28 cellular contexts compared by ENCODE assay signal in the genomic region with DNA sequence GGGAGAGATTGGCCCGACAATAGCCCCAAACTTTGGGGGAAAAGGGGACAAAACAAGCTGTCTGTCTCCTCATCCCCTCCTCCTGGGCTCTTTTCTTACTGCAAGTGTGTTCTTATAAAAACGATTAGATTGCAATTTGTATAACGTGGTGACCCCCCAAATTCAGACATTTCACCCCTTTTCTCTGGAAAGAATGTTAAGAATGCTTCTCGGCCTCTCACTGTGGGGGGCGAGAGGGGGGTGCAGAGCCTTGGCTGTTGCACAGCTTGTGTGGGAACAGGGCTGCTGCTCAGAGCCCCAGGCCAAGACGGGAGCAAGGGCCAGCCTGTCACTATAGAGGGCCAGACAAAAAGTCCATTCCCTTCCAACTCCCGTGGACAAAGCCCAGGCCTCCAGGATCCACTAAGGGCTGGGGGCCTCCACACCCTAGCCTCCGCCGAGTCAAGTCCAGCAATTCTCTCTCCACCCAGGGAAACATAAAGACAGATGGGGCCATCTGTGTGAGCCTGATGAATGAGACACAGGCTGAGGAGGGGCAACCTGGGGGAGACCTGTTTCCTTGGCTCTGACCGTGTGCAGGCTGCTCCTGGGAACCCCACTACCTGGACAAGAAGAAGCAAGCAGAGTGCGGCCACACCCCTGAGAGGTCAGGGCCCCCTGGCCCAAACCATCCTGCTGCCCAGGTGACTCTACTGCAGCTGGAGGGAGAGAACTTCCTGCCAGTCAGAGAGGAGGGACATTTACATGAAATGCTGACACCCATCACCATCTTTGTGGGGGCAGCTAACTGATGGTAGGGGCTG. TPM values are rescaled to one million over a fixed set of nuclear protein-coding genes. Genes with fewer than 3 reads are reported as not detected.
DNase-seq lines count a peak whose midpoint lies in the region; ATAC-seq and TF ChIP-seq lines count a peak whose summit lies in the region.
"Had no signal": no experiment of that assay in that cellular context is flagged by ENCODE, and none has a peak within 500 bp of the region (broad histone marks: within the 10 kb centered on the region; RNA-seq: fewer than 3 reads in every experiment).

No MANE protein-coding gene starts in this region.

- peak overlapping the region; percentile 37 for H3K9ac ChIP-seq in iPS-15b (ENCODE audit: low read depth, low read length)

- no peaks in the 10 kb centered on the region for H3K9me3 ChIP-seq in WERI-Rb-1 (ENCODE audit: severe bottlenecking)
- H3K9me3 ChIP-seq in iPS-15b (ENCODE audit: control insufficient read depth, insufficient read depth, low read length) = no peaks in the 10 kb centered on the region
- no peaks in the 10 kb centered on the region for H3K9me3 ChIP-seq in body of pancreas
- no peaks in the 10 kb centered on the region for H3K9me3 ChIP-seq in spleen
- H3K9me3 ChIP-seq: adrenal gland, sigmoid colon, testis, uterus had no signal

- H3K27me3 ChIP-seq in WERI-Rb-1 (ENCODE audit: insufficient read depth, low read depth, severe bottlenecking) (no peaks in the 10 kb centered on the region), iPS-15b (ENCODE audit: control insufficient read depth, insufficient read depth, low read length) (no peaks in the 10 kb centered on the region), body of pancreas (no peaks in the 10 kb centered on the region), spleen (replicated peaks in 1 of 7) (no peaks in the 10 kb centered on the region)
- H3K27me3 ChIP-seq: adrenal gland, sigmoid colon, testis, uterus had no signal

- peaks cover 10% of the 10 kb centered on the region for H3K4me1 ChIP-seq in iPS-15b (ENCODE audit: control insufficient read depth, insufficient read depth, low read length)
- no peaks in the 10 kb centered on the region for H3K4me1 ChIP-seq in body of pancreas
- peaks cover 0 to 40% (median 15%) of the 10 kb centered on the region in 6 donors for H3K4me1 ChIP-seq in spleen
- H3K4me1 ChIP-seq: adrenal gland, sigmoid colon, uterus had no signal

- TF ChIP-seq POLR2A in body of pancreas (IDR thresholded peaks at IDR 0.05) (no peak), spleen (IDR thresholded peaks at IDR 0.05) (no peak)

- no peak for ATAC-seq in activated naive CD4-positive, alpha-beta T cell treated with anti-CD3 and anti-CD28 coated beads, Interleukin-2, amount 50 U/mL, for 72 hours
- ATAC-seq in body of pancreas = no peak
- ATAC-seq: CD8-positive, alpha-beta T cell; HCT116; left cardiac atrium; SK-N-SH treated with all-trans-retinoic acid at 6 μM for 48 hours; T-helper 17 cell had no signal

- intact Hi-C loops in activated naive CD4-positive, alpha-beta T cell treated with anti-CD3 and anti-CD28 coated beads for 36 hours (cut with micrococcal nuclease) = no loop called here
- intact Hi-C loops in body of pancreas (cut with DNase I) (no loop called here), spleen (cut with DNase I; ENCODE audit: low total_unique reads) (no loop called here)

- H3K36me3 Mint-ChIP-seq in activated naive CD4-positive, alpha-beta T cell treated with anti-CD3 and anti-CD28 coated beads, Interleukin-2, amount 50 U/mL, for 72 hours = no peaks in the 10 kb centered on the region
- H3K36me3 Mint-ChIP-seq in activated naive CD4-positive, alpha-beta T cell treated with anti-CD3 and anti-CD28 coated beads for 36 hours (ENCODE audit: low read depth) = no peaks in the 10 kb centered on the region
- peaks cover 8% of the 10 kb centered on the region for H3K36me3 Mint-ChIP-seq in type B pancreatic cell

- no peaks in the 10 kb centered on the region for H3K9me3 Mint-ChIP-seq in activated naive CD4-positive, alpha-beta T cell treated with anti-CD3 and anti-CD28 coated beads, Interleukin-2, amount 50 U/mL, for 72 hours
- H3K9me3 Mint-ChIP-seq in activated naive CD4-positive, alpha-beta T cell treated with anti-CD3 and anti-CD28 coated beads for 36 hours = no peaks in the 10 kb centered on the region
- H3K9me3 Mint-ChIP-seq in type B pancreatic cell = no peaks in the 10 kb centered on the region
- H3K9me3 Mint-ChIP-seq: CD8-positive, alpha-beta T cell had no signal

- TF ChIP-seq CTCF in WERI-Rb-1 (IDR thresholded peaks at IDR 0.05; ENCODE audit: low read depth, low read length) (0 out of 2 replicates have a peak, but pooled peaks have one; percentile 9), type B pancreatic cell (conservative IDR thresholded peaks at IDR 0.05) (peak; percentile 32), body of pancreas (IDR thresholded peaks at IDR 0.05) (no peak), spleen (IDR thresholded peaks at IDR 0.05 in 8 of 11, conservative IDR thresholded peaks at IDR 0.05 in 3 of 11) (no peak)

- H3K36me3 ChIP-seq in WERI-Rb-1 = peaks cover 11% of the 10 kb centered on the region
- peaks cover 19% of the 10 kb centered on the region for H3K36me3 ChIP-seq in iPS-15b (ENCODE audit: control insufficient read depth, insufficient read depth, low read length)
- peaks cover 0 to 20% of the 10 kb centered on the region in 2 donors for H3K36me3 ChIP-seq in body of pancreas (replicated peaks in 1 of 2; ENCODE audit: insufficient read depth in 1 of 2, low read depth in 2 of 2)
- H3K36me3 ChIP-seq in spleen = peaks cover 0 to 100% (median 46%) of the 10 kb centered on the region in 6 donors
- H3K36me3 ChIP-seq: uterus had no signal

- DNase-seq in activated naive CD4-positive, alpha-beta T cell treated with anti-CD3 and anti-CD28 coated beads, Interleukin-2, amount 50 U/mL, for 72 hours (ENCODE audit: low spot score in 2 of 2) = no peak
- no peak for DNase-seq in activated naive CD4-positive, alpha-beta T cell treated with anti-CD3 and anti-CD28 coated beads for 36 hours
- DNase-seq in WERI-Rb-1 = peak; percentile 57
- DNase-seq in type B pancreatic cell (ENCODE audit: extremely low spot score, unreplicated experiment) = no peak
- no peak for DNase-seq in body of pancreas
- DNase-seq in spleen = no peak
- DNase-seq in SHP77 (lab: John Stamatoyannopoulos, UW) = no peak
- DNase-seq: activated CD8-positive, alpha-beta memory T cell treated with anti-CD3 and anti-CD28 coated beads for 24 hours; activated gamma-delta T cell treated with Interleukin-2 at 50 U/mL for 16 hours; activated T-cell treated with anti-CD3 and anti-CD28 coated beads, Interleukin-2, amount 50 U/mL, for 1 hour; adrenal gland; CD8-positive, alpha-beta T cell; effector memory CD4-positive, alpha-beta T cell; left cardiac atrium; mammary epithelial cell; NCI-H146; NCI-H2107; NCI-H774; sigmoid colon; stimulated activated naive CD4-positive, alpha-beta T cell treated with Interleukin-2 at 50 U/mL for 16 hours; T-helper 17 cell; testis; uterus had no signal

- H3K4me3 Mint-ChIP-seq in activated naive CD4-positive, alpha-beta T cell treated with anti-CD3 and anti-CD28 coated beads for 36 hours = no peak overlapping the region
- no peak overlapping the region for H3K4me3 Mint-ChIP-seq in type B pancreatic cell
- H3K4me3 Mint-ChIP-seq: CD8-positive, alpha-beta T cell; T-helper 17 cell had no signal

- H3K4me3 ChIP-seq in WERI-Rb-1 (ENCODE audit: low read depth, low read length) (no peak overlapping the region), iPS-15b (ENCODE audit: low read depth, low read length) (no peak overlapping the region), body of pancreas (no peak overlapping the region), spleen (no peak overlapping the region)
- H3K4me3 ChIP-seq: adrenal gland, coronary artery, sigmoid colon, testis, uterus had no signal

- no peaks in the 10 kb centered on the region for H3K27me3 Mint-ChIP-seq in activated naive CD4-positive, alpha-beta T cell treated with anti-CD3 and anti-CD28 coated beads for 36 hours (ENCODE audit: low read depth)
- no peaks in the 10 kb centered on the region for H3K27me3 Mint-ChIP-seq in type B pancreatic cell
- H3K27me3 Mint-ChIP-seq: progenitor cell of endocrine pancreas, T-helper 17 cell had no signal

- CTCF ChIA-PET in activated naive CD4-positive, alpha-beta T cell treated with anti-CD3 and anti-CD28 coated beads for 36 hours (lab: Charles Lee) = interaction anchor here (2.4 kb wide), 1 partner anchor 13 kb away, joined by 11 read pairs; no protein-coding TSS in a partner anchor

- 77 to 82% methylated on average over 10 to 11 of the region's 11 CpGs for WGBS in body of pancreas, 2 donors
- WGBS in spleen, 5 donors = 84 to 92% (median 88%) methylated on average over 7 to 11 of the region's 11 CpGs

- peak overlapping the region; percentile 19 to 22 for H3K27ac Mint-ChIP-seq in activated naive CD4-positive, alpha-beta T cell treated with anti-CD3 and anti-CD28 coated beads, Interleukin-2, amount 50 U/mL, for 72 hours
- H3K27ac Mint-ChIP-seq in activated naive CD4-positive, alpha-beta T cell treated with anti-CD3 and anti-CD28 coated beads for 36 hours = no peak overlapping the region
- no peak overlapping the region for H3K27ac Mint-ChIP-seq in type B pancreatic cell
- H3K27ac Mint-ChIP-seq: CD8-positive, alpha-beta T cell; progenitor cell of endocrine pancreas had no signal

- H3K27ac ChIP-seq in WERI-Rb-1 (peak overlapping the region; percentile 67), body of pancreas (no peak overlapping the region), spleen (no peak overlapping the region)
- H3K27ac ChIP-seq: adrenal gland, coronary artery, sigmoid colon, testis, uterus had no signal

- peaks cover 3% of the 10 kb centered on the region for H3K4me1 Mint-ChIP-seq in activated naive CD4-positive, alpha-beta T cell treated with anti-CD3 and anti-CD28 coated beads for 36 hours (ENCODE audit: low read depth)
- peaks cover 8% of the 10 kb centered on the region for H3K4me1 Mint-ChIP-seq in type B pancreatic cell (ENCODE audit: unreplicated experiment)

RNA-seq across cellular contexts. Expression of gene DPCD, which starts 27.0 kb away (rescaled TPM):
- 10 to 100 TPM in 1 of 2 donors, 1 to 10 TPM in 1; 3.1 to 23.9 TPM for total RNA-seq in activated naive CD4-positive, alpha-beta T cell treated with anti-CD3 and anti-CD28 coated beads, Interleukin-2, amount 50 U/mL, for 72 hours
- 10 to 100 TPM; 13.8 to 14.1 TPM for total RNA-seq in activated naive CD4-positive, alpha-beta T cell treated with anti-CD3 and anti-CD28 coated beads for 36 hours
- total RNA-seq in type B pancreatic cell (ENCODE audit: low replicate concordance) = 32.3 and 37.3 TPM in 2 replicates
- total RNA-seq in body of pancreas = 10 to 100 TPM in 1 of 2 donors, 1 to 10 TPM in 1; 9.2 to 16.6 TPM
- 1 to 10 TPM; 3.2 to 9.6 (median 5.4) TPM for total RNA-seq in spleen
- polyA plus RNA-seq in spleen = 1 to 10 TPM; 3.2 to 4.5 (median 4.4) TPM

RNA-seq across cellular contexts. Expression of gene POLL, which starts 27.1 kb away (rescaled TPM):
- total RNA-seq in activated naive CD4-positive, alpha-beta T cell treated with anti-CD3 and anti-CD28 coated beads, Interleukin-2, amount 50 U/mL, for 72 hours = 10 to 100 TPM; 31.4 to 43.0 TPM
- total RNA-seq in activated naive CD4-positive, alpha-beta T cell treated with anti-CD3 and anti-CD28 coated beads for 36 hours = 10 to 100 TPM; 28.1 to 29.0 TPM
- 39.3 and 39.8 TPM in 2 replicates for total RNA-seq in type B pancreatic cell (ENCODE audit: low replicate concordance)
- total RNA-seq in body of pancreas = 10 to 100 TPM; 36.9 to 38.4 TPM
- 10 to 100 TPM; 27.6 to 36.7 (median 28.9) TPM for total RNA-seq in spleen
- polyA plus RNA-seq in spleen = 10 to 100 TPM; 22.3 to 40.3 (median 39.0) TPM

Comparison
In these comparisons a context has a peak if more than half of its experiments do, and no peak if none do; other contexts are left out.
1. H3K27ac Mint-ChIP-seq: peak in activated naive CD4-positive, alpha-beta T cell treated with anti-CD3 and anti-CD28 coated beads, Interleukin-2, amount 50 U/mL, for 72 hours (2 of 2); none in activated naive CD4-positive, alpha-beta T cell treated with anti-CD3 and anti-CD28 coated beads for 36 hours (single experiment) and type B pancreatic cell (single experiment).
2. CTCF ChIP-seq: peak in WERI-Rb-1 (single experiment) and type B pancreatic cell (single experiment); none in body of pancreas (0 of 7) and spleen (0 of 11).